ENCODE assay signal across 16 cellular contexts in the genomic region with DNA sequence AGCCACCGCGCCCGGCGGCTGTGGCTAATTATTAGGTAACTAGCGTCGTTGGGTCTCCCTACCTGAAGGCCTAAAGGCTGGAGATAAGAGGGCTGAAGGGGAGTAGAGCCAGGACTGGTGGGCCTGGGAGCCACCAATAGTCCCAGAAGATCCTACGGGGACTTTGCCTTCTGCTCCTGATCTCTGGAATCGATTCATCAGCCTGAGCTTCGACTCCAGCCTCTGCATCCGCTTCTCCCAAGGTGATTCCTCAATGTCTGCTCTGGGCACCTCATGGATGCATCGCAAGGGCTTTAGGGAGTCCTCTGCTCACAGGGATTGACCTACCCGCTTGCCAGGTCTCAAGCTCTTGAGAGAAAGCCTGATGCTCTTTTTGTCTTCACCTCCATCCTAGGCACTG. TPM values are rescaled to one million over a fixed set of nuclear protein-coding genes. Genes with fewer than 3 reads are reported as not detected.
A peak's percentile ranks its signal among the peaks of the same experiment; 100 is the strongest.
DNase-seq lines count a peak whose midpoint lies in the region; ATAC-seq, FAIRE-seq and TF ChIP-seq lines count a peak whose summit lies in the region.
"Had no signal": no experiment of that assay in that cellular context is flagged by ENCODE, and none has a peak within 500 bp of the region (broad histone marks: within the 10 kb centered on the region; RNA-seq: fewer than 3 reads in every experiment).

No MANE protein-coding gene starts in this region.

- H3K4me1 Mint-ChIP-seq in Caco-2 (ENCODE audit: low read depth, unreplicated experiment) (peaks cover 26% of the 10 kb centered on the region), T-helper 17 cell (peaks cover 22% of the 10 kb centered on the region)
- H3K4me1 Mint-ChIP-seq in stimulated activated naive CD8-positive, alpha-beta T cell treated with anti-CD3 and anti-CD28 coated beads, Interleukin-15, amount 100 ng/mL, for 72 hours: peaks cover 27% of the 10 kb centered on the region

- H3K4me1 ChIP-seq in Caco-2 (peaks cover 28% of the 10 kb centered on the region), neuronal stem cell (ENCODE audit: control insufficient read depth in 2 of 2, insufficient read depth in 1 of 2, low read depth in 1 of 2, low read length in 2 of 2) (peaks cover 3 to 4% of the 10 kb centered on the region in 2 donors), small intestine (ENCODE audit: control insufficient read depth in 2 of 2, insufficient read depth in 1 of 2, low read depth in 1 of 2, low read length in 1 of 2) (no peaks in the 10 kb centered on the region)

- H2BK15ac ChIP-seq in neuronal stem cell (ENCODE audit: low read length): no peak overlapping the region

- H2AFZ ChIP-seq in neuronal stem cell (ENCODE audit: low read length): no peak overlapping the region

- no peak overlapping the region for H2BK5ac ChIP-seq in neuronal stem cell (ENCODE audit: low read length)

- BruUV-seq in Caco-2 (replicated peaks; lab: Mats Ljungman, UMichigan): no TSS peak

- H3K9me3 Mint-ChIP-seq in Caco-2 (ENCODE audit: unreplicated experiment): no peaks in the 10 kb centered on the region
- H3K9me3 Mint-ChIP-seq in stimulated activated naive CD8-positive, alpha-beta T cell treated with anti-CD3 and anti-CD28 coated beads, Interleukin-15, amount 100 ng/mL, for 72 hours: no peaks in the 10 kb centered on the region

- CTCF ChIA-PET in Caco-2 (lab: Charles Lee): no interaction called here

- POLR2A ChIA-PET in Caco-2 (lab: Charles Lee): no interaction called here

- ATAC-seq in T-helper 17 cell (no peak), left lobe of liver (no peak)
- ATAC-seq in stimulated activated naive CD8-positive, alpha-beta T cell treated with anti-CD3 and anti-CD28 coated beads, Interleukin-15, amount 100 ng/mL, for 72 hours: no peak
- ATAC-seq: A549 had no signal

- intact Hi-C loops in Caco-2 (cut with micrococcal nuclease; ENCODE audit: unreplicated experiment): no loop called here

- peak overlapping the region; percentile 11 for H2AK5ac ChIP-seq in neuronal stem cell (ENCODE audit: low read depth, low read length)

- no peak overlapping the region for H3K4ac ChIP-seq in neuronal stem cell (ENCODE audit: low read length)

- DNase-seq in Caco-2: no peak
- peak; percentile 26 for DNase-seq in H7
- DNase-seq in T-helper 17 cell: no peak
- DNase-seq in neuronal stem cell (ENCODE audit: low spot score): no peak
- DNase-seq in stimulated activated naive CD8-positive, alpha-beta T cell treated with anti-CD3 and anti-CD28 coated beads, Interleukin-15, amount 100 ng/mL, for 72 hours: no peak
- no peak for DNase-seq in small intestine
- DNase-seq in left lobe of liver (ENCODE audit: low spot score): no peak
- DNase-seq in MG63: no peak
- DNase-seq: DMS79, GOT3, HCEC 1CT, IMR-90, KG1 had no signal

- H3K36me3 Mint-ChIP-seq in Caco-2 (ENCODE audit: insufficient read depth, unreplicated experiment) (peaks cover 38% of the 10 kb centered on the region), T-helper 17 cell (ENCODE audit: low read depth) (no peaks in the 10 kb centered on the region)

- H3K27me3 ChIP-seq in Caco-2 (replicated peaks; ENCODE audit: control insufficient read depth, insufficient read depth, low read length): no peaks in the 10 kb centered on the region
- no peaks in the 10 kb centered on the region for H3K27me3 ChIP-seq in H7 (ENCODE audit: control insufficient read depth, insufficient read depth, low read length)
- no peaks in the 10 kb centered on the region for H3K27me3 ChIP-seq in neuronal stem cell (ENCODE audit: control insufficient read depth in 3 of 3, insufficient read depth in 3 of 3, low read depth in 1 of 3, low read length in 3 of 3)
- no peaks in the 10 kb centered on the region for H3K27me3 ChIP-seq in small intestine (ENCODE audit: control insufficient read depth in 2 of 2, insufficient read depth in 2 of 2, low read length in 2 of 2)
- no peaks in the 10 kb centered on the region for H3K27me3 ChIP-seq in MG63
- H3K27me3 ChIP-seq: BLaER1 had no signal

- H3K27ac ChIP-seq in neuronal stem cell (replicated peaks; ENCODE audit: low read length) (no peak overlapping the region), small intestine (ENCODE audit: low read depth in 1 of 2, low read length in 1 of 2) (no peak overlapping the region)
- H3K27ac ChIP-seq: A549, BLaER1 had no signal

- no peak overlapping the region for H3K23ac ChIP-seq in neuronal stem cell (ENCODE audit: low read depth, low read length, poor library complexity)

- H3K4me3 ChIP-seq in Caco-2 (ENCODE audit: low read depth, low read length) (no peak overlapping the region), H7 (ENCODE audit: insufficient read depth, low read depth, low read length) (no peak overlapping the region), neuronal stem cell (ENCODE audit: low read length in 2 of 2) (no peak overlapping the region), small intestine (ENCODE audit: low read depth in 1 of 2, low read length in 2 of 2) (no peak overlapping the region), MG63 (no peak overlapping the region)
- H3K4me3 ChIP-seq: A549, BLaER1 had no signal

- FAIRE-seq in small intestine (lab: Jason Lieb, UNC): no peak
- FAIRE-seq: A549, GM12891 had no signal

- H2BK120ac ChIP-seq in neuronal stem cell (ENCODE audit: low read depth, low read length): no peak overlapping the region

- TF ChIP-seq CTCF in Caco-2 (IDR thresholded peaks at IDR 0.05; ENCODE audit: insufficient read depth in 1 of 2, low read depth in 1 of 2, low read length in 1 of 2, severe bottlenecking in 1 of 2, unreplicated experiment in 1 of 2): no peak

- no peak overlapping the region for H4K91ac ChIP-seq in neuronal stem cell (ENCODE audit: low read depth, low read length, poor library complexity)

- no CpG with 5 or more reads among the region's 12 CpGs for WGBS in neuronal stem cell (ENCODE audit: extremely low coverage in 2 of 2, insufficient read length in 2 of 2, insufficient replicate concordance in 1 of 2), 2 donors
- 90 to 94% (median 90%) methylated on average over 12 of the region's 12 CpGs for whole genome bisulfite sequencing in small intestine, 3 donors

- no peak overlapping the region for H3K18ac ChIP-seq in neuronal stem cell (ENCODE audit: low read length)

- H3K79me1 ChIP-seq in neuronal stem cell (ENCODE audit: low read depth, low read length): peaks cover 2% of the 10 kb centered on the region

- H3K27ac Mint-ChIP-seq in Caco-2 (ENCODE audit: unreplicated experiment): peak overlapping the region; percentile 19
- peak overlapping the region; percentile 39 for H3K27ac Mint-ChIP-seq in T-helper 17 cell
- H3K27ac Mint-ChIP-seq in stimulated activated naive CD8-positive, alpha-beta T cell treated with anti-CD3 and anti-CD28 coated beads, Interleukin-15, amount 100 ng/mL, for 72 hours: no peak overlapping the region

- H3K36me3 ChIP-seq in Caco-2 (ENCODE audit: control insufficient read depth, insufficient read depth, low read length) (no peaks in the 10 kb centered on the region), H7 (replicated peaks; ENCODE audit: control insufficient read depth, insufficient read depth, low read length) (peaks cover 6% of the 10 kb centered on the region), neuronal stem cell (replicated peaks in 1 of 2; ENCODE audit: control insufficient read depth in 2 of 2, insufficient read depth in 2 of 2, low read length in 2 of 2) (peaks cover 30 to 47% of the 10 kb centered on the region in 2 donors), small intestine (ENCODE audit: control insufficient read depth in 2 of 2, insufficient read depth in 2 of 2, low read length in 2 of 2) (no peaks in the 10 kb centered on the region), MG63 (no peaks in the 10 kb centered on the region)

- no peak overlapping the region for H3K4me3 Mint-ChIP-seq in Caco-2 (ENCODE audit: unreplicated experiment)
- no peak overlapping the region for H3K4me3 Mint-ChIP-seq in T-helper 17 cell
- H3K4me3 Mint-ChIP-seq in stimulated activated naive CD8-positive, alpha-beta T cell treated with anti-CD3 and anti-CD28 coated beads, Interleukin-15, amount 100 ng/mL, for 72 hours: no peak overlapping the region

- H3K9ac ChIP-seq in neuronal stem cell (ENCODE audit: low read depth, low read length, poor library complexity): no peak overlapping the region
- H3K9ac ChIP-seq: BLaER1 had no signal

- no peak overlapping the region for H3K14ac ChIP-seq in neuronal stem cell (ENCODE audit: low read length)

- H3K27me3 Mint-ChIP-seq in Caco-2 (ENCODE audit: insufficient read depth, unreplicated experiment) (no peaks in the 10 kb centered on the region), T-helper 17 cell (no peaks in the 10 kb centered on the region)
- H3K27me3 Mint-ChIP-seq in stimulated activated naive CD8-positive, alpha-beta T cell treated with anti-CD3 and anti-CD28 coated beads, Interleukin-15, amount 100 ng/mL, for 72 hours: no peaks in the 10 kb centered on the region

- H2BK12ac ChIP-seq in neuronal stem cell (ENCODE audit: low read length): no peak overlapping the region

- no peak overlapping the region for H4K8ac ChIP-seq in neuronal stem cell (ENCODE audit: low read depth, low read length)

- H3K4me2 ChIP-seq in neuronal stem cell (ENCODE audit: insufficient read depth, low read length, poor library complexity, severe bottlenecking): no peak overlapping the region
- H3K4me2 ChIP-seq: A549, BLaER1 had no signal

- H3K9me3 ChIP-seq in Caco-2: no peaks in the 10 kb centered on the region
- H3K9me3 ChIP-seq in T-helper 17 cell (ENCODE audit: control insufficient read depth, low read length, poor library complexity, severe bottlenecking): no peaks in the 10 kb centered on the region
- H3K9me3 ChIP-seq in neuronal stem cell (replicated peaks in 1 of 2; ENCODE audit: control insufficient read depth in 2 of 2, insufficient read depth in 1 of 2, low read depth in 1 of 2, low read length in 2 of 2): no peaks in the 10 kb centered on the region
- H3K9me3 ChIP-seq in small intestine (ENCODE audit: control insufficient read depth, low read depth): no peaks in the 10 kb centered on the region
- no peaks in the 10 kb centered on the region for H3K9me3 ChIP-seq in MG63
- H3K9me3 ChIP-seq: A549, BLaER1 had no signal

RNA-seq across cellular contexts. Expression of a gene that starts 14.7 kb away (rescaled TPM):
- total RNA-seq in Caco-2 (2022) (47.7 and 48.4 TPM in 2 replicates), T-helper 17 cell (10 to 100 TPM; 87.6 to 94.0 TPM), left lobe of liver (10.1 TPM)
- 94.3 and 109 TPM in 2 replicates for total RNA-seq in H7 (2014; rRNA removed; shearing (Covaris generic))
- 63.7 TPM for polyA plus RNA-seq in neuronal stem cell (2013, experiment 1 of 2)
- 67.7 TPM for polyA plus RNA-seq in neuronal stem cell (2013, experiment 2 of 2)
- polyA plus RNA-seq in small intestine: 10 to 100 TPM in 1 of 3 donors, 1 to 10 TPM in 2; 7.6 to 14.7 (median 8.9) TPM
- total RNA-seq in MG63 (2014; rRNA removed; shearing (Covaris generic); ENCODE audit: low replicate concordance): 18.1 and 30.1 TPM in 2 replicates

RNA-seq across cellular contexts. Expression of a gene that starts 30.8 kb away (rescaled TPM):
- total RNA-seq in Caco-2 (2022): 33.9 and 34.2 TPM in 2 replicates
- total RNA-seq in H7 (2014; rRNA removed; shearing (Covaris generic)): 24.7 and 29.1 TPM in 2 replicates
- 10 to 100 TPM; 51.3 to 52.0 TPM for total RNA-seq in T-helper 17 cell
- polyA plus RNA-seq in neuronal stem cell (2013, experiment 1 of 2): 15.7 TPM
- 15.4 TPM for polyA plus RNA-seq in neuronal stem cell (2013, experiment 2 of 2)
- 10 to 100 TPM; 16.1 to 51.4 (median 30.8) TPM for polyA plus RNA-seq in small intestine
- total RNA-seq in left lobe of liver: 8.2 TPM
- 5.9 and 15.9 TPM in 2 replicates for total RNA-seq in MG63 (2014; rRNA removed; shearing (Covaris generic); ENCODE audit: low replicate concordance)

Comparison
In these comparisons a context has a peak if more than half of its experiments do, and no peak if none do; other contexts are left out.
1. H3K27ac Mint-ChIP-seq: peak in Caco-2 (single experiment) and T-helper 17 cell (single experiment); none in stimulated activated naive CD8-positive, alpha-beta T cell treated with anti-CD3 and anti-CD28 coated beads, Interleukin-15, amount 100 ng/mL, for 72 hours (0 of 2).